ENCODE assay signal across 3 cellular contexts in the genomic region with DNA sequence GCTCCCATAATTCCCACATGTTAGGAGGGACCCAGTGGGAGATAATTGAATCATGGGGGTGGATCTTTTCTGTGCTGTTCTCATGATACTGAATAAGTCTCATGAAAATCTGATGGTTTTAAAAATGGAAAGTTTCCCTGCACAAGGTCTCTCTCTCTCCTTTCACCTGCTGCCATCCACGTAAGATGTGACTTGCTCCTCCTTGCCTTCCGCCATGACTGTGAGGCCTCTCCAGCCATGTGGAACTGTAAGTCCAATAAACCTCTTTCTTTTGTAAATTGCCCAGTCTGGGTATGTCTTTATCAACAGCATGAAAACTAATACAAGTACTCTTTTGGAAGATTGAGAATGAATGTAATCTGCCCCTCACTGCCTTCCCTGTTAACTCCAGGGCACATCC. TPM values are rescaled to one million over a fixed set of nuclear protein-coding genes. Genes with fewer than 3 reads are reported as not detected.
"Had no signal": no experiment of that assay in that cellular context is flagged by ENCODE, and none has a peak within 500 bp of the region (broad histone marks: within the 10 kb centered on the region; RNA-seq: fewer than 3 reads in every experiment).

No MANE protein-coding gene starts in this region.

RNA-seq across cellular contexts. Expression of gene SCN4A, which starts 9.9 kb away (rescaled TPM):
- total RNA-seq: chondrocyte, fibroblast of villous mesenchyme had no signal

RNA-seq across cellular contexts. Expression of gene ICAM2, which starts 37.8 kb away (rescaled TPM):
- total RNA-seq: chondrocyte had no signal

RNA-seq across cellular contexts. Expression of gene CD79B, which starts 50.5 kb away (rescaled TPM):
- total RNA-seq: body of pancreas, chondrocyte, fibroblast of villous mesenchyme had no signal
